ENCODE assay signal across 24 cellular contexts in the genomic region with DNA sequence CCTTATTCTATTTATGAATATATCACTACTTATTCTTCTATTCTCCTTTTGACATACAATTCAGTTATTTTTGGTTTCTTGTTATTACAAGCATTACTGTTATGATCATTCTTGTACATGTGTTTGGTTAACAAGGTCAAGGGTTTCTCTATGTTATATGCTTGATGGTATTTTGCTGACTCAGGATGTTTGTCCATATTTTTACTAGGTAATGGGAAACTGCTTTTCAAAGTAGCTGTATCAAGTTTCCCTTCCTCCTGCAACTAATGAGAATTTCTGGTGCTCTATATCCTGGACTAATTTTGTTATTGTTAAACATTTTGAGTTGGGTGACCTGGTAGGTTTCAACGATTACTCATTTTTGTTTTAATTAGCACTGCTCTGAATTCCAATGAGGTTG.
DNase-seq lines count a peak whose midpoint lies in the region; ATAC-seq, FAIRE-seq and TF ChIP-seq lines count a peak whose summit lies in the region.
"Had no signal": no experiment of that assay in that cellular context is flagged by ENCODE, and none has a peak within 500 bp of the region (broad histone marks: within the 10 kb centered on the region; RNA-seq: fewer than 3 reads in every experiment).

No MANE protein-coding gene starts in this region.

- H3K4me1 ChIP-seq in HepG2 (ENCODE audit: insufficient read depth, low read length) (no peaks in the 10 kb centered on the region), right lobe of liver (no peaks in the 10 kb centered on the region), left lung (no peaks in the 10 kb centered on the region)
- H3K4me1 ChIP-seq: BLaER1 had no signal

- no peak for TF ChIP-seq RAD21 in HepG2 (CRISPR knock-in tag; IDR thresholded peaks at IDR 0.05)

- H3K27me3 ChIP-seq in HepG2 (ENCODE audit: control insufficient read depth in 1 of 2, insufficient read depth in 2 of 2, low read length in 2 of 2) (no peaks in the 10 kb centered on the region), right lobe of liver (no peaks in the 10 kb centered on the region), left lung (no peaks in the 10 kb centered on the region)
- H3K27me3 ChIP-seq: BLaER1 had no signal

- TF ChIP-seq CTCF in HepG2 (CRISPR knock-in tag; IDR thresholded peaks at IDR 0.05) (no peak), right lobe of liver (IDR thresholded peaks at IDR 0.05) (no peak), choroid plexus epithelial cell (conservative IDR thresholded peaks at IDR 0.05; ENCODE audit: low read depth, low read length) (no peak), left lung (IDR thresholded peaks at IDR 0.05) (no peak)

- no peak overlapping the region for H3K9ac ChIP-seq in HepG2 (ENCODE audit: insufficient read depth, low read depth, low read length)
- H3K9ac ChIP-seq: BLaER1, GM23248 had no signal

- H3K36me3 ChIP-seq in HepG2 (replicated peaks in 1 of 2; ENCODE audit: control insufficient read depth in 1 of 2, insufficient read depth in 2 of 2, low read length in 2 of 2): no peaks in the 10 kb centered on the region
- H3K36me3 ChIP-seq in right lobe of liver: no peaks in the 10 kb centered on the region
- no peaks in the 10 kb centered on the region for H3K36me3 ChIP-seq in left lung
- H3K36me3 ChIP-seq: BLaER1 had no signal

- H3K27ac ChIP-seq in HepG2 (ENCODE audit: extremely low read length, insufficient read depth, low read length): no peak overlapping the region
- H3K27ac ChIP-seq in right lobe of liver: no peak overlapping the region
- no peak overlapping the region for H3K27ac ChIP-seq in left lung
- H3K27ac ChIP-seq: BLaER1, GM23248 had no signal

- H3K4me3 ChIP-seq in HepG2 (replicated peaks in 1 of 3; ENCODE audit: insufficient read depth in 1 of 3, low read depth in 2 of 3, low read length in 3 of 3) (no peak overlapping the region), right lobe of liver (no peak overlapping the region), choroid plexus epithelial cell (ENCODE audit: low read depth, low read length) (no peak overlapping the region), left lung (no peak overlapping the region)
- H3K4me3 ChIP-seq: BLaER1, GM23248 had no signal

- no peak overlapping the region for H3K4me2 ChIP-seq in HepG2 (ENCODE audit: low read depth, low read length)
- H3K4me2 ChIP-seq: BLaER1 had no signal

- no peak overlapping the region for H2AFZ ChIP-seq in HepG2 (ENCODE audit: low read length)
- H2AFZ ChIP-seq: GM23248 had no signal

- DNase-seq in HepG2 (ENCODE audit: low spot score) (no peak), right lobe of liver (no peak), choroid plexus epithelial cell (ENCODE audit: low read depth) (peak; percentile 91), left kidney (ENCODE audit: low read depth, low spot score) (peak; percentile 14), UCSD-AML1 (lab: John Stamatoyannopoulos, UW; ENCODE audit: unreplicated experiment) (no peak), left lung (no peak)
- DNase-seq in activated effector memory CD4-positive, alpha-beta T cell treated with Interleukin-2 at 50 U/mL for 16 hours: no peak
- DNase-seq: 8988T; CD8-positive, alpha-beta T cell; DND-41; GF-D8; GM23248; Karpas-422; NCI-H1105 treated with DMSO at 0.1 percent for 48 hours; NCI-H187; NCI-H2171 treated with DMSO at 0.1 percent for 48 hours; NCI-H748 treated with DMSO at 0.1 percent for 48 hours; OCI-M1; RPMI8226; SIG-M5 had no signal

- no peaks in the 10 kb centered on the region for H4K20me1 ChIP-seq in HepG2 (ENCODE audit: insufficient read depth, low read length)
- H4K20me1 ChIP-seq: BLaER1 had no signal

- WGBS in HepG2 (ENCODE audit: low lambda C conversion rate): 3% methylated on average over 1 of the region's 1 CpG
- WGBS in right lobe of liver (ENCODE audit: insufficient coverage, low coverage, low lambda C conversion rate, missing lambda C conversion rate): 40% methylated on average over 1 of the region's 1 CpG

- no peak for FAIRE-seq in HepG2 (lab: Jason Lieb, UNC)
- FAIRE-seq: D721Med, GM12892 had no signal

- no peak for TF ChIP-seq EP300 in HepG2 (IDR thresholded peaks at IDR 0.05; ENCODE audit: low read depth in 2 of 2, low read length in 2 of 2)
- TF ChIP-seq EP300 in HepG2 (CRISPR knock-in tag; IDR thresholded peaks at IDR 0.05; ENCODE audit: borderline replicate concordance): no peak

- TF ChIP-seq POLR2A in HepG2 (IDR thresholded peaks at IDR 0.05; ENCODE audit: insufficient read depth in 1 of 2, low read depth in 2 of 2, low read length in 2 of 2) (no peak), right lobe of liver (IDR thresholded peaks at IDR 0.05) (no peak)

- no peaks in the 10 kb centered on the region for H3K79me2 ChIP-seq in HepG2 (ENCODE audit: insufficient read depth, low read length)

- H3K9me3 ChIP-seq in HepG2 (ENCODE audit: low read length) (peaks cover 49% of the 10 kb centered on the region), right lobe of liver (no peaks in the 10 kb centered on the region), left lung (peaks cover 0 to 8% of the 10 kb centered on the region in 2 donors)

- intact Hi-C loops in HepG2 (cut with micrococcal nuclease; ENCODE audit: unreplicated experiment) (no loop called here), right lobe of liver (cut with DNase I) (no loop called here), left lung (cut with DNase I) (no loop called here)

- POLR2A ChIA-PET in HepG2 (lab: Yijun Ruan, JAX): no interaction called here

- in situ Hi-C loops in HepG2 (cut with HindIII; ENCODE audit: extremely low pct_ligation_motif_present, low pct_unique_long_range_greater_than_20kb): no loop called here

- no peak for ATAC-seq in HepG2
- no peak for ATAC-seq in right lobe of liver
- no peak for ATAC-seq in HG03571 (IDR thresholded peaks at IDR 0.05; ENCODE audit: unreplicated experiment)
- no peak for ATAC-seq in left lung
- ATAC-seq: CD8-positive, alpha-beta T cell had no signal

- CTCF ChIA-PET in HepG2 (lab: Yijun Ruan, JAX; ENCODE audit: low intra/inter-chr PET ratio, low total read pairs): no interaction called here

- BruUV-seq in HepG2 (replicated peaks; lab: Mats Ljungman, UMichigan): no TSS peak

TF ChIP-seq in HepG2, 621 proteins besides CTCF, POLR2A, EP300 and RAD21:
- TF ChIP-seq MAFF (IDR thresholded peaks at IDR 0.05; ENCODE audit: low read depth, low read length): peak; percentile 97
- TF ChIP-seq MAFK (conservative IDR thresholded peaks at IDR 0.05 in 1 of 2, IDR thresholded peaks at IDR 0.05 in 1 of 2; ENCODE audit: low read length in 2 of 2): peak; percentile 95 to 98
- TF ChIP-seq, protein P1, sequence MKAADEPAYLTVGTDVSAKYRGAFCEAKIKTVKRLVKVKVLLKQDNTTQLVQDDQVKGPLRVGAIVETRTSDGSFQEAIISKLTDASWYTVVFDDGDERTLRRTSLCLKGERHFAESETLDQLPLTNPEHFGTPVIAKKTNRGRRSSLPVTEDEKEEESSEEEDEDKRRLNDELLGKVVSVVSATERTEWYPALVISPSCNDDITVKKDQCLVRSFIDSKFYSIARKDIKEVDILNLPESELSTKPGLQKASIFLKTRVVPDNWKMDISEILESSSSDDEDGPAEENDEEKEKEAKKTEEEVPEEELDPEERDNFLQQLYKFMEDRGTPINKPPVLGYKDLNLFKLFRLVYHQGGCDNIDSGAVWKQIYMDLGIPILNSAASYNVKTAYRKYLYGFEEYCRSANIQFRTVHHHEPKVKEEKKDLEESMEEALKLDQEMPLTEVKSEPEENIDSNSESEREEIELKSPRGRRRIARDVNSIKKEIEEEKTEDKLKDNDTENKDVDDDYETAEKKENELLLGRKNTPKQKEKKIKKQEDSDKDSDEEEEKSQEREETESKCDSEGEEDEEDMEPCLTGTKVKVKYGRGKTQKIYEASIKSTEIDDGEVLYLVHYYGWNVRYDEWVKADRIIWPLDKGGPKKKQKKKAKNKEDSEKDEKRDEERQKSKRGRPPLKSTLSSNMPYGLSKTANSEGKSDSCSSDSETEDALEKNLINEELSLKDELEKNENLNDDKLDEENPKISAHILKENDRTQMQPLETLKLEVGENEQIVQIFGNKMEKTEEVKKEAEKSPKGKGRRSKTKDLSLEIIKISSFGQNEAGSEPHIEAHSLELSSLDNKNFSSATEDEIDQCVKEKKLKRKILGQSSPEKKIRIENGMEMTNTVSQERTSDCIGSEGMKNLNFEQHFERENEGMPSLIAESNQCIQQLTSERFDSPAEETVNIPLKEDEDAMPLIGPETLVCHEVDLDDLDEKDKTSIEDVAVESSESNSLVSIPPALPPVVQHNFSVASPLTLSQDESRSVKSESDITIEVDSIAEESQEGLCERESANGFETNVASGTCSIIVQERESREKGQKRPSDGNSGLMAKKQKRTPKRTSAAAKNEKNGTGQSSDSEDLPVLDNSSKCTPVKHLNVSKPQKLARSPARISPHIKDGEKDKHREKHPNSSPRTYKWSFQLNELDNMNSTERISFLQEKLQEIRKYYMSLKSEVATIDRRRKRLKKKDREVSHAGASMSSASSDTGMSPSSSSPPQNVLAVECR (CRISPR knock-in tag; IDR thresholded peaks at IDR 0.05; ENCODE audit: borderline replicate concordance): no peak

Comparison
In these comparisons a context has a peak if more than half of its experiments do, and no peak if none do; other contexts are left out.
1. DNase-seq: peak in choroid plexus epithelial cell (single experiment) and left kidney (single experiment); none in HepG2 (single experiment), right lobe of liver (0 of 3), UCSD-AML1 (single experiment), left lung (0 of 2) and activated effector memory CD4-positive, alpha-beta T cell treated with Interleukin-2 at 50 U/mL for 16 hours (single experiment).